32 cellular contexts compared by ENCODE assay signal in the genomic region with DNA sequence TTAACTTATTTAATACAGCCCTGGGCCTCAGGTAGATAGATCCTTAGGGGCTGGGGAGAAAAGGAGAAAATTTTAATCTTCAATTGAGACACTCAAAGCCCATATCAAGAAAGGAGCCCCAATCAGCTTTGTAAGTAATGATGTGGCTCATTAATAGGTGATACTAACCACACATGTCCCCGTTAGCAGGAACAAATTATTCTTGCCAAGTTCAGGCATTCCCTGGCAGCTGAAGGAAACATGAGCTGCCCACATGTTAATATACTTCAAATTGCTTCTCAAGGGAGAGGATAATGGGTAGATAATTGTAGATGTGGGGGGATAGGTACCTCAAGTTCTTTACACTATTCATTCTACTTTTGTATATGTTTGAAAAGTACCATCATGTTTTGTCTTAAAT. TPM values are rescaled to one million over a fixed set of nuclear protein-coding genes. Genes with fewer than 3 reads are reported as not detected.
DNase-seq lines count a peak whose midpoint lies in the region; ATAC-seq and TF ChIP-seq lines count a peak whose summit lies in the region.
"Had no signal": no experiment of that assay in that cellular context is flagged by ENCODE, and none has a peak within 500 bp of the region (broad histone marks: within the 10 kb centered on the region; RNA-seq: fewer than 3 reads in every experiment).

No MANE protein-coding gene starts in this region.

- CTCF ChIA-PET in OCI-LY7 (lab: Charles Lee; ENCODE audit: unreplicated experiment): no interaction called here

- TF ChIP-seq CTCF in astrocyte of the cerebellum (IDR thresholded peaks at IDR 0.05; ENCODE audit: low read depth, low read length, missing control alignments) (no peak), OCI-LY7 (conservative IDR thresholded peaks at IDR 0.05; ENCODE audit: low read length) (no peak)

- no peaks in the 10 kb centered on the region for H3K9me3 ChIP-seq in skeletal muscle satellite cell (replicated peaks; ENCODE audit: low read length)
- H3K9me3 ChIP-seq in OCI-LY7 (ENCODE audit: low read length): no peaks in the 10 kb centered on the region
- H3K9me3 ChIP-seq: pancreas, stomach had no signal

- in situ Hi-C loops in astrocyte of the cerebellum (cut with HindIII; ENCODE audit: low sequenced_read_pairs): no loop called here

- no peak overlapping the region for H3K27ac ChIP-seq in OCI-LY7 (ENCODE audit: low read depth, low read length, poor library complexity, severe bottlenecking)
- H3K27ac ChIP-seq: neural progenitor cell, pancreas, stomach had no signal

- no peaks in the 10 kb centered on the region for H3K79me2 ChIP-seq in OCI-LY7 (ENCODE audit: insufficient read depth, low read depth, low read length)

- ATAC-seq in left ventricle myocardium superior: peak; percentile 77
- ATAC-seq in GM21737 (IDR thresholded peaks at IDR 0.05; ENCODE audit: unreplicated experiment): no peak
- ATAC-seq: esophagus mucosa, left colon, pancreas had no signal

- H3K9ac ChIP-seq in skeletal muscle satellite cell (ENCODE audit: low read depth, low read length): peak overlapping the region; percentile 65
- H3K9ac ChIP-seq: neural progenitor cell had no signal

- no peak overlapping the region for H2AFZ ChIP-seq in OCI-LY7 (ENCODE audit: low read length)

- no peaks in the 10 kb centered on the region for H3K27me3 ChIP-seq in skeletal muscle satellite cell (ENCODE audit: control insufficient read depth, insufficient read depth, low read length)
- H3K27me3 ChIP-seq: neural progenitor cell, pancreas, stomach had no signal

- H3K36me3 ChIP-seq in skeletal muscle satellite cell (ENCODE audit: insufficient read depth, low read length) (no peaks in the 10 kb centered on the region), OCI-LY7 (ENCODE audit: insufficient read depth, low read length) (no peaks in the 10 kb centered on the region)
- H3K36me3 ChIP-seq: neural progenitor cell, pancreas, stomach had no signal

- DNase-seq in NCI-H748 (lab: John Stamatoyannopoulos, UW; ENCODE audit: unreplicated experiment): peak; percentile 11
- DNase-seq in NCI-H748 treated with DMSO at 0.1 percent for 48 hours (lab: John Stamatoyannopoulos, UW): no peak
- DNase-seq in astrocyte of the cerebellum (ENCODE audit: low read depth): peak; percentile 24
- DNase-seq in left ventricle myocardium superior: no peak
- DNase-seq in SHP77 (lab: John Stamatoyannopoulos, UW): no peak
- DNase-seq in OCI-LY7 (ENCODE audit: low spot score): no peak
- DNase-seq: activated CD4-positive, alpha-beta T cell treated with anti-CD3 and anti-CD28 coated beads, Interleukin-2, amount 50 U/mL, for 1 hour; activated CD4-positive, CD25-positive, alpha-beta regulatory T cell; activated effector memory CD4-positive, alpha-beta T cell treated with Interleukin-2 at 50 U/mL for 16 hours; activated T-cell treated with anti-CD3 and anti-CD28 coated beads, Interleukin-2, amount 50 U/mL, for 1 hour; anterior cingulate cortex; central memory CD4-positive, alpha-beta T cell; dermis blood vessel endothelial cell; DMS153; foreskin melanocyte; GOT3; HFFc6; hippocampal formation; left colon; NCI-H187; NCI-H2227 treated with DMSO at 0.1 percent for 48 hours; NCI-H526 treated with DMSO at 0.1 percent for 48 hours; pancreas; right cardiac atrium; stimulated activated CD4-positive, alpha-beta T cell treated with anti-CD3 and anti-CD28 coated beads, Interleukin-12 subunit alpha, Interleukin-12 subunit beta, amount 100 ng/mL, for 4 hours; stimulated activated CD4-positive, alpha-beta T cell treated with anti-CD3 and anti-CD28 coated beads, Interleukin-2, amount 100 ng/mL, for 48 hours; stomach; T-helper 1 cell had no signal

- no peak overlapping the region for H3K4me3 ChIP-seq in astrocyte of the cerebellum (ENCODE audit: low read depth, low read length)
- no peak overlapping the region for H3K4me3 ChIP-seq in skeletal muscle satellite cell (ENCODE audit: low read length)
- H3K4me3 ChIP-seq in OCI-LY7 (ENCODE audit: low read depth, low read length, poor library complexity, severe bottlenecking): no peak overlapping the region
- H3K4me3 ChIP-seq: neural progenitor cell, pancreas, stomach had no signal

- intact Hi-C loops in left ventricle myocardium superior (cut with micrococcal nuclease) (loop anchor here (5.0 kb wide), 1 partner anchor 133 kb away; no protein-coding TSS in a partner anchor), OCI-LY7 (cut with micrococcal nuclease; ENCODE audit: unreplicated experiment) (loop anchor here (5.0 kb wide), 1 partner anchor 363 kb away; no protein-coding TSS in a partner anchor)

- peaks cover 37% of the 10 kb centered on the region for H3K4me1 ChIP-seq in skeletal muscle satellite cell (ENCODE audit: control insufficient read depth, insufficient read depth, low read length)
- H3K4me1 ChIP-seq in OCI-LY7 (ENCODE audit: insufficient read depth, low read length, poor library complexity, severe bottlenecking): no peaks in the 10 kb centered on the region
- H3K4me1 ChIP-seq: neural progenitor cell had no signal

- no peaks in the 10 kb centered on the region for H3K9me2 ChIP-seq in OCI-LY7 (ENCODE audit: insufficient read depth, low read length)

- no TSS peak for BruUV-seq in OCI-LY7 (replicated peaks; lab: Mats Ljungman, UMichigan)

- no peaks in the 10 kb centered on the region for H4K20me1 ChIP-seq in OCI-LY7 (ENCODE audit: insufficient read depth, low read length)

- no peak overlapping the region for H3K4me2 ChIP-seq in skeletal muscle satellite cell (ENCODE audit: low read length)
- H3K4me2 ChIP-seq in OCI-LY7 (ENCODE audit: low read length): no peak overlapping the region
- H3K4me2 ChIP-seq: neural progenitor cell had no signal

- POLR2A ChIA-PET in OCI-LY7 (lab: Charles Lee): interaction anchor here (0.7 to 1.1 kb wide), 2 partner anchors 10 to 315 kb away, joined by 3 read pairs; no protein-coding TSS in a partner anchor

RNA-seq across cellular contexts. Expression of a gene that starts 14.5 kb away (rescaled TPM):
- 8.1 TPM for total RNA-seq in left ventricle myocardium superior
- total RNA-seq in skeletal muscle satellite cell (2012; rRNA removed): 17.9 and 20.3 TPM in 2 replicates
- total RNA-seq in OCI-LY7 (2014; rRNA removed; shearing (Covaris generic)): 0.57 and 0.77 TPM in 2 replicates
- 0.17 and 0.36 TPM in 2 replicates for total RNA-seq in OCI-LY7 (2022)

RNA-seq across cellular contexts. Expression of a gene that starts 36.5 kb away (rescaled TPM):
- total RNA-seq in left ventricle myocardium superior (48.0 TPM), OCI-LY7 (2022) (not detected in 2 replicates)
- total RNA-seq in skeletal muscle satellite cell (2012; rRNA removed): 3.9 and 4.6 TPM in 2 replicates
- not detected in 2 replicates for total RNA-seq in OCI-LY7 (2014; rRNA removed; shearing (Covaris generic))

RNA-seq across cellular contexts. Expression of a gene that starts 51.0 kb away (rescaled TPM):
- total RNA-seq in left ventricle myocardium superior (not detected), OCI-LY7 (2022) (not detected in 2 replicates)
- under 0.01 TPM in 1 of 2 replicates, not detected in the other for total RNA-seq in skeletal muscle satellite cell (2012; rRNA removed)
- not detected in 2 replicates for total RNA-seq in OCI-LY7 (2014; rRNA removed; shearing (Covaris generic))
- total RNA-seq: dermis blood vessel endothelial cell, esophagus mucosa, HFFc6, left colon, pancreas, right cardiac atrium had no signal

Comparison
In these comparisons a context has a peak if more than half of its experiments do, and no peak if none do; other contexts are left out.
1. DNase-seq: peak in NCI-H748 (single experiment) and astrocyte of the cerebellum (single experiment); none in NCI-H748 treated with DMSO at 0.1 percent for 48 hours (single experiment), left ventricle myocardium superior (single experiment), SHP77 (0 of 2) and OCI-LY7 (single experiment).
2. RNA of a gene that starts 36.5 kb away (total RNA-seq): 48.0 TPM in left ventricle myocardium superior (single experiment); not detected in OCI-LY7; every median in the first group is over 10 times any median in the second.